In the genomic region with DNA sequence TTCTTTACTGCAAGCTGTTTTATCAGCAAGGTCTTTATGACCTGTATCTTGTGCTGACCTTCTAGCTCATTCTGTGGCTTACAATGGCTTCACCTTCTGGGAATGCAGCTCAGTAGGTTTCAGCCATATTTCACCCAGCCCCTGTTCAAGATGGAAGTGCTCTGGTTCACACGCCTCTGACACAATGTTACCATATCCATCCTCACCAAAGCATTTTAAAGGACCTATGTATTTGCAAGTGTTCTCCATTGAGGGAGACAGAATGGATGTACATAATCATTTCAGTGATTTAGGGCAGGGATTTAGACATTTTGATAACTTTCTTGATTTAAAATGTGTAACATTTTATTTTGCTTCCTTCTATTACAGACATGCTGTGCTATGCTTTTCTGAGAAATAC, we compare ENCODE assay signal across 2 cellular contexts.
TF ChIP-seq lines count a peak whose summit lies in the region.

No MANE protein-coding gene starts in this region.

TF ChIP-seq in HepG2, 621 proteins besides CTCF, POLR2A, EP300 and RAD21:
- TF ChIP-seq, protein P1, sequence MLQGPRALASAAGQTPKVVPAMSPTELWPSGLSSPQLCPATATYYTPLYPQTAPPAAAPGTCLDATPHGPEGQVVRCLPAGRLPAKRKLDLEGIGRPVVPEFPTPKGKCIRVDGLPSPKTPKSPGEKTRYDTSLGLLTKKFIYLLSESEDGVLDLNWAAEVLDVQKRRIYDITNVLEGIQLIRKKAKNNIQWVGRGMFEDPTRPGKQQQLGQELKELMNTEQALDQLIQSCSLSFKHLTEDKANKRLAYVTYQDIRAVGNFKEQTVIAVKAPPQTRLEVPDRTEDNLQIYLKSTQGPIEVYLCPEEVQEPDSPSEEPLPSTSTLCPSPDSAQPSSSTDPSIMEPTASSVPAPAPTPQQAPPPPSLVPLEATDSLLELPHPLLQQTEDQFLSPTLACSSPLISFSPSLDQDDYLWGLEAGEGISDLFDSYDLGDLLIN (CRISPR knock-in tag; IDR thresholded peaks at IDR 0.05; ENCODE audit: borderline replicate concordance), result no peak
- peak; percentile 33 for TF ChIP-seq TEAD3 (CRISPR knock-in tag; optimal IDR thresholded peaks at IDR 0.05; ENCODE audit: borderline replicate concordance)
- 0 out of 2 replicates have a peak, but pooled peaks have one; percentile 11 for TF ChIP-seq RBFOX2 (IDR thresholded peaks at IDR 0.05; ENCODE audit: low read depth, low read length)
- TF ChIP-seq ATF7-NPFF (CRISPR knock-in tag; IDR thresholded peaks at IDR 0.05; ENCODE audit: low read depth), result no peak
- TF ChIP-seq NCOR1 (IDR thresholded peaks at IDR 0.05; ENCODE audit: borderline replicate concordance, low read length), result no peak
- no peak for TF ChIP-seq CBX1 (IDR thresholded peaks at IDR 0.05; ENCODE audit: low read depth)
- TF ChIP-seq ZNF780A (CRISPR knock-in tag; IDR thresholded peaks at IDR 0.05), result no peak
- no peak for TF ChIP-seq RNF2 (conservative IDR thresholded peaks at IDR 0.05; ENCODE audit: low read depth)
- TF ChIP-seq FOSL2 (CRISPR knock-in tag; IDR thresholded peaks at IDR 0.05), result 0 out of 2 replicates have a peak, but pooled peaks have one; percentile 6
- TF ChIP-seq, protein P2, sequence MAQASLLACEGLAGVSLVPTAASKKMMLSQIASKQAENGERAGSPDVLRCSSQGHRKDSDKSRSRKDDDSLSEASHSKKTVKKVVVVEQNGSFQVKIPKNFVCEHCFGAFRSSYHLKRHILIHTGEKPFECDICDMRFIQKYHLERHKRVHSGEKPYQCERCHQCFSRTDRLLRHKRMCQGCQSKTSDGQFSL (CRISPR knock-in tag; IDR thresholded peaks at IDR 0.05), result no peak
- TF ChIP-seq YY1 (IDR thresholded peaks at IDR 0.05; ENCODE audit: insufficient read depth, insufficient replicate concordance, low read depth, low read length), result peak; percentile 22
- TF ChIP-seq ZNF224 (CRISPR knock-in tag; IDR thresholded peaks at IDR 0.05), result 0 out of 2 replicates have a peak, but pooled peaks have one; percentile 2
- TF ChIP-seq SOX13 (IDR thresholded peaks at IDR 0.05), result no peak
- 0 out of 4 replicates have a peak, but pooled peaks of 1 of the 2 experiments have one; percentile 53 for TF ChIP-seq SOX13 (CRISPR knock-in tag; conservative IDR thresholded peaks at IDR 0.05 in 1 of 2, IDR thresholded peaks at IDR 0.05 in 1 of 2)
- no peak for TF ChIP-seq ZNF230 (CRISPR knock-in tag; IDR thresholded peaks at IDR 0.05)
- TF ChIP-seq NR2F1 (CRISPR knock-in tag; IDR thresholded peaks at IDR 0.05), result 0 out of 4 replicates have a peak, but pooled peaks of 1 of the 2 experiments have one; percentile 12
- TF ChIP-seq ZNF343 (CRISPR knock-in tag; IDR thresholded peaks at IDR 0.05), result no peak
- TF ChIP-seq ZNF569 (CRISPR knock-in tag; IDR thresholded peaks at IDR 0.05; ENCODE audit: borderline replicate concordance), result no peak
- TF ChIP-seq ZNF747 (CRISPR knock-in tag; IDR thresholded peaks at IDR 0.05; ENCODE audit: borderline replicate concordance), result no peak
- 0 out of 2 replicates have a peak, but pooled peaks have one; percentile 36 for TF ChIP-seq GATAD2A (CRISPR knock-in tag; IDR thresholded peaks at IDR 0.05)
- TF ChIP-seq, protein P3, sequence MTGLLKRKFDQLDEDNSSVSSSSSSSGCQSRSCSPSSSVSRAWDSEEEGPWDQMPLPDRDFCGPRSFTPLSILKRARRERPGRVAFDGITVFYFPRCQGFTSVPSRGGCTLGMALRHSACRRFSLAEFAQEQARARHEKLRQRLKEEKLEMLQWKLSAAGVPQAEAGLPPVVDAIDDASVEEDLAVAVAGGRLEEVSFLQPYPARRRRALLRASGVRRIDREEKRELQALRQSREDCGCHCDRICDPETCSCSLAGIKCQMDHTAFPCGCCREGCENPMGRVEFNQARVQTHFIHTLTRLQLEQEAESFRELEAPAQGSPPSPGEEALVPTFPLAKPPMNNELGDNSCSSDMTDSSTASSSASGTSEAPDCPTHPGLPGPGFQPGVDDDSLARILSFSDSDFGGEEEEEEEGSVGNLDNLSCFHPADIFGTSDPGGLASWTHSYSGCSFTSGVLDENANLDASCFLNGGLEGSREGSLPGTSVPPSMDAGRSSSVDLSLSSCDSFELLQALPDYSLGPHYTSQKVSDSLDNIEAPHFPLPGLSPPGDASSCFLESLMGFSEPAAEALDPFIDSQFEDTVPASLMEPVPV (CRISPR knock-in tag; IDR thresholded peaks at IDR 0.05), result no peak
- TF ChIP-seq, protein P4, sequence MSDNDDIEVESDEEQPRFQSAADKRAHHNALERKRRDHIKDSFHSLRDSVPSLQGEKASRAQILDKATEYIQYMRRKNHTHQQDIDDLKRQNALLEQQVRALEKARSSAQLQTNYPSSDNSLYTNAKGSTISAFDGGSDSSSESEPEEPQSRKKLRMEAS (IDR thresholded peaks at IDR 0.05), result 0 out of 2 replicates have a peak, but pooled peaks have one; percentile 19
- TF ChIP-seq DNMT1 (CRISPR knock-in tag; IDR thresholded peaks at IDR 0.05), result no peak
- TF ChIP-seq HNRNPK (IDR thresholded peaks at IDR 0.05; ENCODE audit: low read depth, low read length, poor library complexity, severe bottlenecking), result no peak
- TF ChIP-seq NFYB (CRISPR knock-in tag; IDR thresholded peaks at IDR 0.05), result no peak

TF ChIP-seq in K562, 482 proteins besides CTCF, POLR2A, EP300 and RAD21 (continues in another document):
- peak; percentile 65; the same call in 1 of the 2 replicates for TF ChIP-seq ZNF311 (CRISPR knock-in tag; IDR thresholded peaks at IDR 0.05)
- TF ChIP-seq ZNF316 (IDR thresholded peaks at IDR 0.05), result no peak
- TF ChIP-seq, protein P2 (CRISPR knock-in tag; IDR thresholded peaks at IDR 0.05), result no peak
- TF ChIP-seq, protein P2 (tag; IDR thresholded peaks at IDR 0.05), result peak in 1 of 2 experiments; percentile 73; a peak in 2 of 4 replicates
- TF ChIP-seq, protein P5, sequence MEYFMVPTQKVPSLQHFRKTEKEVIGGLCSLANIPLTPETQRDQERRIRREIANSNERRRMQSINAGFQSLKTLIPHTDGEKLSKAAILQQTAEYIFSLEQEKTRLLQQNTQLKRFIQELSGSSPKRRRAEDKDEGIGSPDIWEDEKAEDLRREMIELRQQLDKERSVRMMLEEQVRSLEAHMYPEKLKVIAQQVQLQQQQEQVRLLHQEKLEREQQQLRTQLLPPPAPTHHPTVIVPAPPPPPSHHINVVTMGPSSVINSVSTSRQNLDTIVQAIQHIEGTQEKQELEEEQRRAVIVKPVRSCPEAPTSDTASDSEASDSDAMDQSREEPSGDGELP (CRISPR knock-in tag; IDR thresholded peaks at IDR 0.05; ENCODE audit: borderline replicate concordance), result no peak
- TF ChIP-seq JUND (IDR thresholded peaks at IDR 0.05; ENCODE audit: borderline replicate concordance, low read depth, low read length), result no peak
- 0 out of 3 replicates have a peak, but pooled peaks have one; percentile 14 for TF ChIP-seq JUND (tag; IDR thresholded peaks at IDR 0.05; ENCODE audit: borderline replicate concordance, low read depth, low read length)
- TF ChIP-seq TAL1 (IDR thresholded peaks at IDR 0.05), result no peak
- peak; percentile 51; the same call in 1 of the 2 replicates for TF ChIP-seq ZNF644 (tag; IDR thresholded peaks at IDR 0.05; ENCODE audit: low read depth)
- TF ChIP-seq BACH1 (tag; IDR thresholded peaks at IDR 0.05), result 0 out of 2 replicates have a peak, but pooled peaks have one; percentile 20
- no peak for TF ChIP-seq NR4A1 (CRISPR knock-in tag; IDR thresholded peaks at IDR 0.05)
- TF ChIP-seq NR4A1 (tag; IDR thresholded peaks at IDR 0.05), result peak; percentile 92
- no peak for TF ChIP-seq MYNN (IDR thresholded peaks at IDR 0.05)
- no peak for TF ChIP-seq MYNN (CRISPR knock-in tag; IDR thresholded peaks at IDR 0.05)
- no peak for TF ChIP-seq CBX8 (IDR thresholded peaks at IDR 0.05; ENCODE audit: borderline replicate concordance, extremely low read depth, low read depth, low read length, poor library complexity, severe bottlenecking)
- peak; percentile 90 for TF ChIP-seq DMBX1 (CRISPR knock-in tag; IDR thresholded peaks at IDR 0.05; ENCODE audit: borderline replicate concordance)
- no peak for TF ChIP-seq DIDO1 (tag; IDR thresholded peaks at IDR 0.05; ENCODE audit: low read depth)
- peak; percentile 81 for TF ChIP-seq PYGO2 (tag; IDR thresholded peaks at IDR 0.05)
- TF ChIP-seq ZNF197 (CRISPR knock-in tag; IDR thresholded peaks at IDR 0.05; ENCODE audit: low read depth), result 0 out of 2 replicates have a peak, but pooled peaks have one; percentile 13
- TF ChIP-seq ZNF766 (CRISPR knock-in tag; conservative IDR thresholded peaks at IDR 0.05), result 0 out of 2 replicates have a peak, but pooled peaks have one; percentile 27
- TF ChIP-seq, protein P6, sequence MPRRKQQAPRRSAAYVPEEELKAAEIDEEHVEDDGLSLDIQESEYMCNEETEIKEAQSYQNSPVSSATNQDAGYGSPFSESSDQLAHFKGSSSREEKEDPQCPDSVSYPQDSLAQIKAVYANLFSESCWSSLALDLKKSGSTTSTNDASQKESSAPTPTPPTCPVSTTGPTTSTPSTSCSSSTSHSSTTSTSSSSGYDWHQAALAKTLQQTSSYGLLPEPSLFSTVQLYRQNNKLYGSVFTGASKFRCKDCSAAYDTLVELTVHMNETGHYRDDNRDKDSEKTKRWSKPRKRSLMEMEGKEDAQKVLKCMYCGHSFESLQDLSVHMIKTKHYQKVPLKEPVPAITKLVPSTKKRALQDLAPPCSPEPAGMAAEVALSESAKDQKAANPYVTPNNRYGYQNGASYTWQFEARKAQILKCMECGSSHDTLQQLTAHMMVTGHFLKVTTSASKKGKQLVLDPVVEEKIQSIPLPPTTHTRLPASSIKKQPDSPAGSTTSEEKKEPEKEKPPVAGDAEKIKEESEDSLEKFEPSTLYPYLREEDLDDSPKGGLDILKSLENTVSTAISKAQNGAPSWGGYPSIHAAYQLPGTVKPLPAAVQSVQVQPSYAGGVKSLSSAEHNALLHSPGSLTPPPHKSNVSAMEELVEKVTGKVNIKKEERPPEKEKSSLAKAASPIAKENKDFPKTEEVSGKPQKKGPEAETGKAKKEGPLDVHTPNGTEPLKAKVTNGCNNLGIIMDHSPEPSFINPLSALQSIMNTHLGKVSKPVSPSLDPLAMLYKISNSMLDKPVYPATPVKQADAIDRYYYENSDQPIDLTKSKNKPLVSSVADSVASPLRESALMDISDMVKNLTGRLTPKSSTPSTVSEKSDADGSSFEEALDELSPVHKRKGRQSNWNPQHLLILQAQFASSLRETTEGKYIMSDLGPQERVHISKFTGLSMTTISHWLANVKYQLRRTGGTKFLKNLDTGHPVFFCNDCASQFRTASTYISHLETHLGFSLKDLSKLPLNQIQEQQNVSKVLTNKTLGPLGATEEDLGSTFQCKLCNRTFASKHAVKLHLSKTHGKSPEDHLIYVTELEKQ (CRISPR knock-in tag; IDR thresholded peaks at IDR 0.05), result peak; percentile 40; the same call in 1 of the 2 replicates
- TF ChIP-seq CXXC5 (CRISPR knock-in tag; IDR thresholded peaks at IDR 0.05), result peak; percentile 58; the same call in 1 of the 2 replicates
- peak; percentile 90 for TF ChIP-seq PTRF (tag; IDR thresholded peaks at IDR 0.05)
- no peak for TF ChIP-seq SPI1 (IDR thresholded peaks at IDR 0.05; ENCODE audit: borderline replicate concordance, low read depth, low read length)
- TF ChIP-seq PPARD (CRISPR knock-in tag; IDR thresholded peaks at IDR 0.05), result no peak
- TF ChIP-seq POLR2H (tag; IDR thresholded peaks at IDR 0.05; ENCODE audit: low read depth), result no peak
- TF ChIP-seq ELF2 (CRISPR knock-in tag; IDR thresholded peaks at IDR 0.05), result no peak
- peak; percentile 80 for TF ChIP-seq MECOM (CRISPR knock-in tag; IDR thresholded peaks at IDR 0.05)
- no peak for TF ChIP-seq MAFK (IDR thresholded peaks at IDR 0.05; ENCODE audit: low read length)
- TF ChIP-seq NR2C1 (IDR thresholded peaks at IDR 0.05), result no peak
- TF ChIP-seq NR2C1 (tag; IDR thresholded peaks at IDR 0.05), result peak; percentile 64
- no peak for TF ChIP-seq XRCC4 (IDR thresholded peaks at IDR 0.05; ENCODE audit: extremely low read depth, insufficient read depth, insufficient read length)
- TF ChIP-seq ETV1 (tag; conservative IDR thresholded peaks at IDR 0.05; ENCODE audit: low read depth), result 0 out of 2 replicates have a peak, but pooled peaks have one; percentile 21
- no peak for TF ChIP-seq RFX7 (CRISPR knock-in tag; IDR thresholded peaks at IDR 0.05)
- TF ChIP-seq, protein P7, sequence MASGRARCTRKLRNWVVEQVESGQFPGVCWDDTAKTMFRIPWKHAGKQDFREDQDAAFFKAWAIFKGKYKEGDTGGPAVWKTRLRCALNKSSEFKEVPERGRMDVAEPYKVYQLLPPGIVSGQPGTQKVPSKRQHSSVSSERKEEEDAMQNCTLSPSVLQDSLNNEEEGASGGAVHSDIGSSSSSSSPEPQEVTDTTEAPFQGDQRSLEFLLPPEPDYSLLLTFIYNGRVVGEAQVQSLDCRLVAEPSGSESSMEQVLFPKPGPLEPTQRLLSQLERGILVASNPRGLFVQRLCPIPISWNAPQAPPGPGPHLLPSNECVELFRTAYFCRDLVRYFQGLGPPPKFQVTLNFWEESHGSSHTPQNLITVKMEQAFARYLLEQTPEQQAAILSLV (tag; IDR thresholded peaks at IDR 0.05), result 0 out of 2 replicates have a peak, but pooled peaks have one; percentile 25
- peak; percentile 73 for TF ChIP-seq SMAD4 (CRISPR knock-in tag; conservative IDR thresholded peaks at IDR 0.05)
- peak; percentile 73; the same call in 1 of the 2 replicates for TF ChIP-seq KLF6 (CRISPR knock-in tag; IDR thresholded peaks at IDR 0.05; ENCODE audit: borderline replicate concordance)
- TF ChIP-seq FOS (IDR thresholded peaks at IDR 0.05; ENCODE audit: extremely low read depth, insufficient read length), result no peak
- TF ChIP-seq ZNF668 (CRISPR knock-in tag; IDR thresholded peaks at IDR 0.05), result peak; percentile 81; the same call in 1 of the 2 replicates
- TF ChIP-seq PHF21A (IDR thresholded peaks at IDR 0.05; ENCODE audit: borderline replicate concordance, low read depth), result no peak
- TF ChIP-seq, protein P8, sequence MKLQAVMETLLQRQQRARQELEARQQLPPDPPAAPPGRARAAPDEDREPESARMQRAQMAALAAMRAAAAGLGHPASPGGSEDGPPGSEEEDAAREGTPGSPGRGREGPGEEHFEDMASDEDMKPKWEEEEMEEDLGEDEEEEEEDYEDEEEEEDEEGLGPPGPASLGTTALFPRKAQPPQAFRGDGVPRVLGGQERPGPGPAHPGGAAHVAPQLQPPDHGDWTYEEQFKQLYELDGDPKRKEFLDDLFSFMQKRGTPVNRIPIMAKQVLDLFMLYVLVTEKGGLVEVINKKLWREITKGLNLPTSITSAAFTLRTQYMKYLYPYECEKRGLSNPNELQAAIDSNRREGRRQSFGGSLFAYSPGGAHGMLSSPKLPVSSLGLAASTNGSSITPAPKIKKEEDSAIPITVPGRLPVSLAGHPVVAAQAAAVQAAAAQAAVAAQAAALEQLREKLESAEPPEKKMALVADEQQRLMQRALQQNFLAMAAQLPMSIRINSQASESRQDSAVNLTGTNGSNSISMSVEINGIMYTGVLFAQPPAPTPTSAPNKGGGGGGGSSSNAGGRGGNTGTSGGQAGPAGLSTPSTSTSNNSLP (IDR thresholded peaks at IDR 0.05; ENCODE audit: borderline replicate concordance, low read depth, low read length), result no peak
- no peak for TF ChIP-seq DACH1 (IDR thresholded peaks at IDR 0.05; ENCODE audit: partially characterized antibody)
